ENCODE assay signal across 1 cellular context in the genomic region with DNA sequence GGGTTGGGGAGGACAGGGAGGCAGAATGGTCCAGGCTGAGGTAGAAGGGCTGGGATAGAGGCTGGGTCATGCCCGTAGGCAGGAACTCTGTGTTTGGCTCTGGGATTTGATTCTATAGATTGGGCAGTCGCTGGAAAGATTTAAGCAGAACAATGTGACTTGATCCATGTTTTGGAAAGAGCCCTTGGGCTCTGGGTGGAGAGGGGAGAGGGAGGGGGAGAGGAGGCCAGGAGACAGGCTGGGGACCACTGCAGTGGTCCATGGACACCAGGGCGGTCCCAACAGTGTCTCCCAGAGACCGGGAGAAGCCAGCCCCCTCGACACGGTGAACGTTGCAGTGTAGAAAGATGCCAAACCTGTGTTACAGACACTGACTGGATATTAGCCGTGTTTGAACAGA.
TF ChIP-seq lines count a peak whose summit lies in the region.

No MANE protein-coding gene starts in this region.

TF ChIP-seq in GM23338, 12 proteins besides CTCF, POLR2A, EP300 and RAD21 (continued from another document):
- TF ChIP-seq REST (IDR thresholded peaks at IDR 0.05; ENCODE audit: unreplicated experiment) = no peak
- TF ChIP-seq STAT1 (IDR thresholded peaks at IDR 0.05; ENCODE audit: unreplicated experiment) = no peak
